19 cellular contexts compared by ENCODE assay signal in genomic region chr6:79778794-79779193, GRCh38.
DNase-seq lines count a peak whose midpoint lies in the region; ATAC-seq and TF ChIP-seq lines count a peak whose summit lies in the region.
"Had no signal": no experiment of that assay in that cellular context is flagged by ENCODE, and none has a peak within 500 bp of the region (broad histone marks: within the 10 kb centered on the region; RNA-seq: fewer than 3 reads in every experiment).

No MANE protein-coding gene starts in this region.

- WGBS in endodermal cell (ENCODE audit: insufficient coverage in 1 of 2, insufficient read length in 1 of 2), 2 experiments: 97% methylated on average over 4 of the region's 4 CpGs; no CpG with 5 or more reads in 1 of the 2 experiments

- 0 out of 2 replicates have a peak, but pooled peaks have one; percentile 7 for TF ChIP-seq CTCF in GM12875 (IDR thresholded peaks at IDR 0.05; ENCODE audit: borderline replicate concordance, insufficient read depth, low read depth, low read length)
- no peak for TF ChIP-seq CTCF in OCI-LY3 (IDR thresholded peaks at IDR 0.05; ENCODE audit: low read depth, low read length)
- peak; percentile 50 for TF ChIP-seq CTCF in endodermal cell (conservative IDR thresholded peaks at IDR 0.05)

- H3K4me3 ChIP-seq in GM12875 (ENCODE audit: low read depth, low read length) (no peak overlapping the region), OCI-LY3 (ENCODE audit: low read length) (peak overlapping the region; percentile 71), endodermal cell (ENCODE audit: low read length) (no peak overlapping the region)

- peaks cover 11% of the 10 kb centered on the region for H3K4me1 Mint-ChIP-seq in endodermal cell

- H3K36me3 ChIP-seq in OCI-LY3 (replicated peaks; ENCODE audit: low read depth, low read length): no peaks in the 10 kb centered on the region
- H3K36me3 ChIP-seq in endodermal cell (ENCODE audit: control insufficient read depth, insufficient read depth, low read length): no peaks in the 10 kb centered on the region
- H3K36me3 ChIP-seq: ovary, vagina had no signal

- peak overlapping the region; percentile 83 for H3K4me2 ChIP-seq in OCI-LY3 (ENCODE audit: low read length)

- H3K27ac ChIP-seq in OCI-LY3 (ENCODE audit: low read length): no peak overlapping the region
- H3K27ac ChIP-seq in endodermal cell (ENCODE audit: low read depth, low read length): no peak overlapping the region
- H3K27ac ChIP-seq: epithelial cell of prostate, ovary, vagina had no signal

- H4K20me1 ChIP-seq in OCI-LY3 (ENCODE audit: insufficient read depth, low read length): no peaks in the 10 kb centered on the region

- H3K9me3 ChIP-seq in OCI-LY3 (ENCODE audit: insufficient read depth, low read length): no peaks in the 10 kb centered on the region
- no peaks in the 10 kb centered on the region for H3K9me3 ChIP-seq in endodermal cell (ENCODE audit: control insufficient read depth, low read length)
- H3K9me3 ChIP-seq: ovary, vagina had no signal

- H3K27me3 ChIP-seq in OCI-LY3 (ENCODE audit: low read depth, low read length) (no peaks in the 10 kb centered on the region), endodermal cell (ENCODE audit: control insufficient read depth, insufficient read depth, low read length, poor library complexity, severe bottlenecking) (no peaks in the 10 kb centered on the region)
- H3K27me3 ChIP-seq: dorsolateral prefrontal cortex, ovary, vagina had no signal

- peaks cover 31% of the 10 kb centered on the region for H3K4me1 ChIP-seq in OCI-LY3 (ENCODE audit: low read length)
- H3K4me1 ChIP-seq in endodermal cell (ENCODE audit: control insufficient read depth, insufficient read depth, low read length): no peaks in the 10 kb centered on the region
- H3K4me1 ChIP-seq: vagina had no signal

- H3K4me3 Mint-ChIP-seq in endodermal cell: no peak overlapping the region

- no peaks in the 10 kb centered on the region for H3K79me2 ChIP-seq in OCI-LY3 (ENCODE audit: low read length)

- no peaks in the 10 kb centered on the region for H3K9me3 Mint-ChIP-seq in endodermal cell
- H3K9me3 Mint-ChIP-seq: activated naive CD4-positive, alpha-beta T cell treated with anti-CD3 and anti-CD28 coated beads, Interleukin-2, amount 10 ng/mL, durations not matched to agents 7 days and 5 days; memory B cell had no signal

- H3K36me3 Mint-ChIP-seq in endodermal cell (ENCODE audit: low read depth): no peaks in the 10 kb centered on the region
- H3K36me3 Mint-ChIP-seq: activated naive CD4-positive, alpha-beta T cell treated with anti-CD3 and anti-CD28 coated beads, Interleukin-2, amount 10 ng/mL, durations not matched to agents 7 days and 5 days; memory B cell had no signal

- no peak for ATAC-seq in HG03175 (IDR thresholded peaks at IDR 0.05; ENCODE audit: unreplicated experiment)

- no peak overlapping the region for H3K27ac Mint-ChIP-seq in endodermal cell
- H3K27ac Mint-ChIP-seq: activated naive CD4-positive, alpha-beta T cell treated with anti-CD3 and anti-CD28 coated beads, Interleukin-2, amount 10 ng/mL, durations not matched to agents 7 days and 5 days had no signal

- no peaks in the 10 kb centered on the region for H3K27me3 Mint-ChIP-seq in endodermal cell (ENCODE audit: insufficient read depth)

- H2AFZ ChIP-seq in OCI-LY3 (ENCODE audit: low read depth, low read length): peak overlapping the region; percentile 68

- peak; percentile 36 for DNase-seq in DMS53 (lab: John Stamatoyannopoulos, UW)
- DNase-seq in DMS53 treated with DMSO at 0.1 percent for 48 hours (lab: John Stamatoyannopoulos, UW; ENCODE audit: unreplicated experiment): no peak
- no peak for DNase-seq in endodermal cell
- no peak for DNase-seq in NCI-H82 (lab: John Stamatoyannopoulos, UW)
- no peak for DNase-seq in hepatic stellate cell (ENCODE audit: low spot score)
- DNase-seq: 8988T; activated naive CD4-positive, alpha-beta T cell treated with anti-CD3 and anti-CD28 coated beads, Interleukin-2, amount 10 ng/mL, durations not matched to agents 7 days and 5 days; activated T-cell treated with anti-CD3 and anti-CD28 coated beads, Interleukin-2, amount 50 U/mL, for 48 hours; foreskin fibroblast; NCI-H2081 treated with DMSO at 0.1 percent for 48 hours; ovary; stimulated activated CD4-positive, alpha-beta T cell treated with anti-CD3 and anti-CD28 coated beads, Interleukin-15, amount 100 ng/mL, for 24 hours had no signal

- H3K9ac ChIP-seq in OCI-LY3 (ENCODE audit: low read length): peak overlapping the region; percentile 66
- no peak overlapping the region for H3K9ac ChIP-seq in endodermal cell (ENCODE audit: extremely low read depth, low read length, poor library complexity, severe bottlenecking)
